Comparison of ENCODE assay signal across 8 cellular contexts in the genomic region with DNA sequence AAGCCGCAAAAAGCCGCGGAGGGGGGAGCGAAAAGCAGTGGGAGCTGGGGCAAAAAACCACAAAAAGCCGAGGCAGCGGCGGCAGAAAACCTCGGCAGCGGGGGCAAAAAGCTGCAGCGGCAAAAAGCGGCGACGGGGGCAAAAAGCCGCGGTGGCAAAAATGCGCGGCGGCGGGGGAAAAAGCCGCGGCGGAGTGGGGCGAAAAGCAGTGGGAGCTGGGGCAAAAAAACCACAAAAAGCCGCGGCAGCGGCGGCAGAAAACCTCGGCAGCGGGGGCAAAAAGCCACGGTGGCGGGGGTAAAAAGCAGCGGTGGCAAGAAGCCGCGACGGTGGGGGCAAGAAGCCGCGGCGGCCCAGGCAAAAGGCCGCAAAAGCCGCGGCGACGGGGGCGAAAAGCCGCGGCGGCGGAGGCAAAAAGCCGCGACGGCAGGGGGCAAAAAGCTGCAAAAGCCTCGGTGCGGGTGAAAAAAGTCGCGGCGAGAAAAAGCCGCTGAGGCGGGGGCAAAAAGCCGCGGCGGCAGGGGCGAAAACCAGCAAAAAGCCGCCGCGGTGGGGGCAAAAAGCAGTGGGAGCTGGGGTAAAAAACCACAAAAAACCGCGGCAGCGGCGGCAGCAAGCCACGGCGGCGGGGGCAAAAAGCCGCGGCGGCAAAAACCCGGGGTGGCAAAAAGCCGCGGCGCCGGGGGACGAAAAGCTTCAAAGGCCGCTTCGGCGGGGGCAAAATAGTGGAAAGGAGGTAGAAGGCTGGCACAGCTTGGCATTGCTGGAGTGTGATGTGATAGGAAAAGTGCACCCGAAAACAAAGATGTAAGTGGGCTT.
DNase-seq lines count a peak whose midpoint lies in the region; ATAC-seq and TF ChIP-seq lines count a peak whose summit lies in the region.

No MANE protein-coding gene starts in this region.

- intact Hi-C loops in activated CD4-positive, alpha-beta T cell treated with anti-CD3 and anti-CD28 coated beads for 36 hours (cut with DNase I, micrococcal nuclease) = no loop called here
- intact Hi-C loops in activated CD8-positive, alpha-beta T cell treated with anti-CD3 and anti-CD28 coated beads for 36 hours (cut with micrococcal nuclease) = no loop called here
- intact Hi-C loops in stomach (cut with DNase I; ENCODE audit: low total_unique reads) = no loop called here

- no peaks in the 10 kb centered on the region for H3K9me3 Mint-ChIP-seq in activated CD4-positive, alpha-beta T cell treated with anti-CD3 and anti-CD28 coated beads for 36 hours (ENCODE audit: low read depth)
- H3K9me3 Mint-ChIP-seq in activated CD8-positive, alpha-beta T cell treated with anti-CD3 and anti-CD28 coated beads for 36 hours = peaks cover 4% of the 10 kb centered on the region

- no peaks in the 10 kb centered on the region for H3K36me3 Mint-ChIP-seq in activated CD4-positive, alpha-beta T cell treated with anti-CD3 and anti-CD28 coated beads for 36 hours (ENCODE audit: low read depth)
- no peaks in the 10 kb centered on the region for H3K36me3 Mint-ChIP-seq in activated CD8-positive, alpha-beta T cell treated with anti-CD3 and anti-CD28 coated beads for 36 hours (ENCODE audit: low read depth)

- no peak for TF ChIP-seq CTCF in activated CD8-positive, alpha-beta T cell treated with anti-CD3 and anti-CD28 coated beads for 36 hours (IDR thresholded peaks at IDR 0.05)
- TF ChIP-seq CTCF in stomach (IDR thresholded peaks at IDR 0.05) = no peak

- CTCF ChIA-PET in activated CD4-positive, alpha-beta T cell treated with anti-CD3 and anti-CD28 coated beads for 36 hours (lab: Charles Lee) = no interaction called here
- CTCF ChIA-PET in activated CD8-positive, alpha-beta T cell treated with anti-CD3 and anti-CD28 coated beads for 36 hours (lab: Charles Lee) = interaction anchor here (0.7 kb wide), 1 partner anchor 436 kb away, joined by 4 read pairs; no protein-coding TSS in a partner anchor

- peaks cover 12 to 19% (median 16%) of the 10 kb centered on the region in 4 donors for H3K4me1 ChIP-seq in stomach

- H3K4me3 Mint-ChIP-seq in activated CD4-positive, alpha-beta T cell treated with anti-CD3 and anti-CD28 coated beads for 36 hours = peak overlapping the region; percentile 30
- H3K4me3 Mint-ChIP-seq in activated CD8-positive, alpha-beta T cell treated with anti-CD3 and anti-CD28 coated beads for 36 hours = peak overlapping the region; percentile 44

- TF ChIP-seq POLR2A in stomach (IDR thresholded peaks at IDR 0.05) = no peak

- WGBS in stomach, 5 donors = 1 to 2% (median 1%) methylated on average over 76 to 85 of the region's 85 CpGs

- peaks cover 5% of the 10 kb centered on the region for H3K4me1 Mint-ChIP-seq in activated CD4-positive, alpha-beta T cell treated with anti-CD3 and anti-CD28 coated beads for 36 hours
- H3K4me1 Mint-ChIP-seq in activated CD8-positive, alpha-beta T cell treated with anti-CD3 and anti-CD28 coated beads for 36 hours (ENCODE audit: low read depth) = peaks cover 4% of the 10 kb centered on the region

- H3K27ac Mint-ChIP-seq in activated CD4-positive, alpha-beta T cell treated with anti-CD3 and anti-CD28 coated beads for 36 hours = no peak overlapping the region
- H3K27ac Mint-ChIP-seq in activated CD8-positive, alpha-beta T cell treated with anti-CD3 and anti-CD28 coated beads for 36 hours = no peak overlapping the region

- no peaks in the 10 kb centered on the region for H3K36me3 ChIP-seq in stomach

- no peaks in the 10 kb centered on the region for H3K9me3 ChIP-seq in stomach

- peaks cover 0 to 47% (median 31%) of the 10 kb centered on the region in 3 donors for H3K27me3 ChIP-seq in stomach

- no peak for ATAC-seq in activated CD4-positive, alpha-beta T cell treated with anti-CD3 and anti-CD28 coated beads for 36 hours
- no peak for ATAC-seq in activated CD8-positive, alpha-beta T cell treated with anti-CD3 and anti-CD28 coated beads for 36 hours
- ATAC-seq in GM19397 (IDR thresholded peaks at IDR 0.05; ENCODE audit: unreplicated experiment) = no peak

- H3K27me3 Mint-ChIP-seq in activated CD4-positive, alpha-beta T cell treated with anti-CD3 and anti-CD28 coated beads for 36 hours = peaks cover 17% of the 10 kb centered on the region
- peaks cover 14% of the 10 kb centered on the region for H3K27me3 Mint-ChIP-seq in activated CD8-positive, alpha-beta T cell treated with anti-CD3 and anti-CD28 coated beads for 36 hours

- H3K27ac ChIP-seq in stomach = no peak overlapping the region

- TF ChIP-seq EP300 in stomach (IDR thresholded peaks at IDR 0.05) = no peak

- H3K4me3 ChIP-seq in iPS-11a (ENCODE audit: low read depth, low read length) (peak overlapping the region; percentile 20), stomach (peak overlapping the region; percentile 26 to 67 (median 54))

- POLR2A ChIA-PET in activated CD4-positive, alpha-beta T cell treated with anti-CD3 and anti-CD28 coated beads for 36 hours (lab: Charles Lee) = no interaction called here
- POLR2A ChIA-PET in activated CD8-positive, alpha-beta T cell treated with anti-CD3 and anti-CD28 coated beads for 36 hours (lab: Charles Lee) = no interaction called here

- DNase-seq in activated CD4-positive, alpha-beta T cell treated with anti-CD3 and anti-CD28 coated beads for 36 hours = peak; percentile 3
- no peak for DNase-seq in activated CD4-positive, alpha-beta T cell treated with anti-CD3 and anti-CD28 coated beads, Interleukin-2, amount 50 U/mL, for 48 hours
- DNase-seq in activated CD8-positive, alpha-beta T cell treated with anti-CD3 and anti-CD28 coated beads for 36 hours = no peak
- DNase-seq in stomach (peak; percentile 25), COLO829 (ENCODE audit: low spot score) (no peak), NCI-H1048 (lab: John Stamatoyannopoulos, UW) (no peak)

Comparison
In these comparisons a context has a peak if more than half of its experiments do, and no peak if none do; other contexts are left out.
1. DNase-seq: peak in activated CD4-positive, alpha-beta T cell treated with anti-CD3 and anti-CD28 coated beads for 36 hours (single experiment) and stomach (single experiment); none in activated CD4-positive, alpha-beta T cell treated with anti-CD3 and anti-CD28 coated beads, Interleukin-2, amount 50 U/mL, for 48 hours (0 of 2), activated CD8-positive, alpha-beta T cell treated with anti-CD3 and anti-CD28 coated beads for 36 hours (single experiment), COLO829 (single experiment) and NCI-H1048 (single experiment).